In genomic region chr20:40749985-40750506, GRCh38 we compare ENCODE assay signal across 18 cellular contexts.
DNase-seq lines count a peak whose midpoint lies in the region; ATAC-seq and TF ChIP-seq lines count a peak whose summit lies in the region.
"Had no signal": no experiment of that assay in that cellular context is flagged by ENCODE, and none has a peak within 500 bp of the region (broad histone marks: within the 10 kb centered on the region; RNA-seq: fewer than 3 reads in every experiment).

No MANE protein-coding gene starts in this region.

- no peaks in the 10 kb centered on the region for H3K27me3 ChIP-seq in tibial artery

- peak; percentile 36 for DNase-seq in left cardiac atrium
- no peak for DNase-seq in Right ventricle myocardium inferior (ENCODE audit: missing footprints)
- no peak for DNase-seq in coronary artery (ENCODE audit: low spot score)
- DNase-seq in iris pigment epithelial cell (ENCODE audit: low read depth) = peak; percentile 14
- peak; percentile 47 to 81 for DNase-seq in tibial artery
- DNase-seq in GF-D8 (lab: John Stamatoyannopoulos, UW) = no peak
- no peak for DNase-seq in NCI-H524 treated with DMSO at 0.1 percent for 48 hours (lab: John Stamatoyannopoulos, UW)
- no peak for DNase-seq in stimulated activated CD8-positive, alpha-beta memory T cell treated with anti-CD3 and anti-CD28 coated beads, Interleukin-4, amount 100 ng/mL, for 48 hours
- DNase-seq: BE2C; CD4-positive, alpha-beta memory T cell; HFFc6; KG1; NCI-H1417; NCI-H187; NCI-H345; NCI-H526; PC-3 had no signal

- H3K27ac ChIP-seq in coronary artery (peak overlapping the region; percentile 72 to 84), tibial artery (peak overlapping the region; percentile 71 to 79)
- H3K27ac ChIP-seq: RWPE1 had no signal

- H3K36me3 ChIP-seq in tibial artery = no peaks in the 10 kb centered on the region
- H3K36me3 ChIP-seq: BE2C had no signal

- H3K4me3 ChIP-seq in coronary artery = no peak overlapping the region
- H3K4me3 ChIP-seq in tibial artery = no peak overlapping the region

- H3K4me1 ChIP-seq in tibial artery = peaks cover 5 to 50% (median 27%) of the 10 kb centered on the region in 4 donors
- H3K4me1 ChIP-seq: BE2C had no signal

- TF ChIP-seq CTCF in coronary artery (IDR thresholded peaks at IDR 0.05) (no peak), tibial artery (IDR thresholded peaks at IDR 0.05) (no peak)

- H3K9me3 ChIP-seq in tibial artery = no peaks in the 10 kb centered on the region
- H3K9me3 ChIP-seq: BE2C had no signal

- intact Hi-C loops in left cardiac atrium (cut with DNase I) = no loop called here
- intact Hi-C loops in Right ventricle myocardium inferior (cut with DNase I) = loop anchor here (10.0 kb wide), 2 partner anchors 195 to 945 kb away; no protein-coding TSS in a partner anchor
- intact Hi-C loops in tibial artery (cut with DNase I; ENCODE audit: low total_unique reads) = no loop called here

- ATAC-seq in left cardiac atrium = peak in 1 of 2 donors; percentile 64
- no peak for ATAC-seq in Right ventricle myocardium inferior
- ATAC-seq: PC-3 had no signal

Comparison
In these comparisons a context has a peak if more than half of its experiments do, and no peak if none do; other contexts are left out.
1. DNase-seq: peak in left cardiac atrium (single experiment), iris pigment epithelial cell (single experiment) and tibial artery (2 of 2); none in Right ventricle myocardium inferior (single experiment), coronary artery (single experiment), GF-D8 (single experiment), NCI-H524 treated with DMSO at 0.1 percent for 48 hours (single experiment) and stimulated activated CD8-positive, alpha-beta memory T cell treated with anti-CD3 and anti-CD28 coated beads, Interleukin-4, amount 100 ng/mL, for 48 hours (single experiment).